In the genomic region with DNA sequence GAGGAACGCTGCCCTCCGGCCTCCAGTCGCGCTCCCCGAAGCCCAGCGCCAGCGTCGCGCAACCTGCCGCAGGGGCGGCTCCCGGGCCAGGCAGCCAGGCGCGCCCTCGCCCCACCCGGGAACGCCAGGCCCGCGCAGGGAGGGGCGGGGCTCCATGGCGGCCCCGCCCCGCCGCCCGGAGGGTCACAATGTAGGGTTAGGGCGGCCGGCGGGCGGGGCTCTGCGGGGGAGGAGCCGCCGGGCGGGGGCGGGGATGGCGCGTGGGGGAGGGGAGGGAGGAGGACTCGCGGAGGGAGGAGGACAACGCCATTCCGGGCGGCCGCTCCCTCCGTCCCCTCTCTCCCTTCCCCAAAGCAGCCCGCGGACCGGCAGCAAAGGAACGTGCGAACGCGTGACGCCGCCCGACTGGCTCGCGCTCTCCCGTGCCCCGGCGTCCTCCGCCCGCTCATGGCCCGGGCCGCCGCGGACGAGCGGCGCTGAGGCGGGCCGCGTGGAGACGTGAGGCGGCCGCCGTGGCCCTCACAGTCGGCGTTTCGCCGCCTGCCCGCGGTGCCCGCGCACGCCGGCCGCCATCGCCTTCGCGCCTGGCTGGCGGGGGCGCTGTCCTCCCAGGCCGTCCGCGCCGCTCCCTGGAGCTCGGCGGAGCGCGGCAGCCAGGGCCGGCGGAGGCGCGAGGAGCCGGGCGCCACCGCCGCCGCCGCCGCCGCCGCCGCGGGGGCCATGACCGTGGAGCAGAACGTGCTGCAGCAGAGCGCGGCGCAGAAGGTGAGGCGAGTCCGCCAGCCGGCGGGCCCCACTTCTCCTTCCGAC, we compare ENCODE assay signal across 8 cellular contexts. TPM values are rescaled to one million over a fixed set of nuclear protein-coding genes. Genes with fewer than 3 reads are reported as not detected.
A peak's percentile ranks its signal among the peaks of the same experiment; 100 is the strongest.
DNase-seq lines count a peak whose midpoint lies in the region; ATAC-seq, FAIRE-seq and TF ChIP-seq lines count a peak whose summit lies in the region.

A gene with protein sequence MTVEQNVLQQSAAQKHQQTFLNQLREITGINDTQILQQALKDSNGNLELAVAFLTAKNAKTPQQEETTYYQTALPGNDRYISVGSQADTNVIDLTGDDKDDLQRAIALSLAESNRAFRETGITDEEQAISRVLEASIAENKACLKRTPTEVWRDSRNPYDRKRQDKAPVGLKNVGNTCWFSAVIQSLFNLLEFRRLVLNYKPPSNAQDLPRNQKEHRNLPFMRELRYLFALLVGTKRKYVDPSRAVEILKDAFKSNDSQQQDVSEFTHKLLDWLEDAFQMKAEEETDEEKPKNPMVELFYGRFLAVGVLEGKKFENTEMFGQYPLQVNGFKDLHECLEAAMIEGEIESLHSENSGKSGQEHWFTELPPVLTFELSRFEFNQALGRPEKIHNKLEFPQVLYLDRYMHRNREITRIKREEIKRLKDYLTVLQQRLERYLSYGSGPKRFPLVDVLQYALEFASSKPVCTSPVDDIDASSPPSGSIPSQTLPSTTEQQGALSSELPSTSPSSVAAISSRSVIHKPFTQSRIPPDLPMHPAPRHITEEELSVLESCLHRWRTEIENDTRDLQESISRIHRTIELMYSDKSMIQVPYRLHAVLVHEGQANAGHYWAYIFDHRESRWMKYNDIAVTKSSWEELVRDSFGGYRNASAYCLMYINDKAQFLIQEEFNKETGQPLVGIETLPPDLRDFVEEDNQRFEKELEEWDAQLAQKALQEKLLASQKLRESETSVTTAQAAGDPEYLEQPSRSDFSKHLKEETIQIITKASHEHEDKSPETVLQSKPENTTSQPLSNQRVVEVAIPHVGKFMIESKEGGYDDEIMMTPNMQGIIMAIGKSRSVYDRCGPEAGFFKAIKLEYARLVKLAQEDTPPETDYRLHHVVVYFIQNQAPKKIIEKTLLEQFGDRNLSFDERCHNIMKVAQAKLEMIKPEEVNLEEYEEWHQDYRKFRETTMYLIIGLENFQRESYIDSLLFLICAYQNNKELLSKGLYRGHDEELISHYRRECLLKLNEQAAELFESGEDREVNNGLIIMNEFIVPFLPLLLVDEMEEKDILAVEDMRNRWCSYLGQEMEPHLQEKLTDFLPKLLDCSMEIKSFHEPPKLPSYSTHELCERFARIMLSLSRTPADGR (plus strand): TSS at position 309 of the 810 bp plus-strand sequence. CDS start 412 bp downstream, at position 721.

- peaks cover 41% of the 10 kb centered on the region for H3K4me1 Mint-ChIP-seq in CD8-positive, alpha-beta T cell (ENCODE audit: low read depth)

- H2BK15ac ChIP-seq in H1 (ENCODE audit: low read length) (no peak within 1 kb of the TSS), mesendoderm (replicated peaks; ENCODE audit: low read depth) (no peak within 1 kb of the TSS)

- ATAC-seq in CD8-positive, alpha-beta T cell: peak; percentile 79
- peak; percentile 76 for ATAC-seq in GM19452 (IDR thresholded peaks at IDR 0.05; ENCODE audit: unreplicated experiment)
- ATAC-seq in HG03571 (IDR thresholded peaks at IDR 0.05; ENCODE audit: unreplicated experiment): peak; percentile 65

- WGBS in H1 (ENCODE audit: extremely low coverage in 1 of 2, insufficient coverage in 1 of 2, insufficient read length in 1 of 2, insufficient replicate concordance in 2 of 2, low coverage in 1 of 2, low lambda C conversion rate in 2 of 2, missing lambda C conversion rate in 1 of 2), 2 experiments: 2% methylated on average over 38 of the region's 123 CpGs; no CpG with 5 or more reads in 1 of the 2 experiments
- no CpG with 5 or more reads among the region's 123 CpGs for WGBS in mesendoderm (ENCODE audit: extremely low coverage, insufficient coverage, low lambda C conversion rate)

- H2BK5ac ChIP-seq in H1 (ENCODE audit: low read depth, low read length): peak within 1 kb of the TSS; percentile 72; the same call in 1 of the 2 replicates
- H2BK5ac ChIP-seq in mesendoderm (ENCODE audit: low read length): peak within 1 kb of the TSS; percentile 67

- no peak within 1 kb of the TSS for H2BK20ac ChIP-seq in H1 (ENCODE audit: low read length)

- H3K36me3 Mint-ChIP-seq in CD8-positive, alpha-beta T cell: peaks cover 4% of the 10 kb centered on the region

- no peaks in the 10 kb centered on the region for H3K27me3 ChIP-seq in CD8-positive, alpha-beta T cell (ENCODE audit: insufficient read depth, low read length)
- no peaks in the 10 kb centered on the region; a peak in 2 of 7 replicates for H3K27me3 ChIP-seq in H1 (replicated peaks in 1 of 4; ENCODE audit: control insufficient read depth in 3 of 4, extremely low read depth in 1 of 4, insufficient read depth in 3 of 4, low read length in 3 of 4)
- no peaks in the 10 kb centered on the region for H3K27me3 ChIP-seq in mesendoderm (ENCODE audit: insufficient read depth, low read length, poor library complexity)

- DNase-seq in CD8-positive, alpha-beta T cell: peak; percentile 79 to 94 (median 86)
- peak; percentile 88 for DNase-seq in NK-92 treated with Interleukin-12 subunit alpha and Interleukin-12 subunit beta, amount 100 ng/mL, for 24 hours (lab: John Stamatoyannopoulos, UW)
- peak; percentile 81 for DNase-seq in activated CD8-positive, alpha-beta memory T cell treated with anti-CD3 and anti-CD28 coated beads for 4 hours (ENCODE audit: low read depth in 2 of 2)
- DNase-seq in H1 (ENCODE audit: low read depth in 1 of 2, low spot score in 2 of 2): peak; percentile 57 to 88
- peak; percentile 92 for DNase-seq in mesendoderm
- peak; percentile 80 for DNase-seq in stimulated activated CD8-positive, alpha-beta memory T cell treated with anti-CD3 and anti-CD28 coated beads, Interleukin-15, amount 100 ng/mL, for 1 hour (ENCODE audit: low read depth)

- POLR2A ChIA-PET in CD8-positive, alpha-beta T cell (lab: Charles Lee): interaction anchor here (0.7 to 2.1 kb wide), 4 partner anchors 88 to 664 kb away, joined by 3 to 11 read pairs (median 6); a partner anchor contains a TSS
- POLR2A ChIA-PET in H1 (lab: Charles Lee; ENCODE audit: partially characterized antibody): interaction anchor here (0.6 to 4.5 kb wide), 9 partner anchors 9 to 96 kb away, joined by 3 to 26 read pairs (median 4); no protein-coding TSS in a partner anchor

- no peaks in the 10 kb centered on the region; the same call in 1 of the 2 replicates for H3K23me2 ChIP-seq in H1 (ENCODE audit: low read depth, low read length)

- no peaks in the 10 kb centered on the region for H3K9me3 Mint-ChIP-seq in CD8-positive, alpha-beta T cell

- H3K27ac ChIP-seq in CD8-positive, alpha-beta T cell (ENCODE audit: low read depth, low read length): peak within 1 kb of the TSS; percentile 69
- H3K27ac ChIP-seq in H1 (ENCODE audit: low read depth, low read length) (peak within 1 kb of the TSS; percentile 80; the same call in 1 of the 2 replicates), mesendoderm (ENCODE audit: low read depth, low read length) (peak within 1 kb of the TSS; percentile 97)

- peak within 1 kb of the TSS; percentile 58 for H3K14ac ChIP-seq in H1 (ENCODE audit: insufficient read length)

- H3K79me2 ChIP-seq in H1 (ENCODE audit: control insufficient read depth in 1 of 2, insufficient read depth in 2 of 2, low read length in 2 of 2) (peaks cover 26 to 46% of the 10 kb centered on the region in 2 experiments), mesendoderm (ENCODE audit: control insufficient read depth, insufficient read depth, low read length) (peaks cover 26% of the 10 kb centered on the region)

- H4K20me1 ChIP-seq in H1 (replicated peaks in 1 of 2; ENCODE audit: control insufficient read depth in 1 of 2, insufficient read depth in 2 of 2, low read length in 2 of 2): peaks cover 2% of the 10 kb centered on the region in 2 experiments

- TF ChIP-seq EP300 in H1 (IDR thresholded peaks at IDR 0.05; ENCODE audit: borderline replicate concordance in 1 of 2, low read depth in 2 of 2, low read length in 2 of 2): peak in 1 of 2 experiments; percentile 3; a peak in 1 of 3 replicates

- peak within 1 kb of the TSS; percentile 11; the same call in 1 of the 2 replicates for H2BK12ac ChIP-seq in H1 (ENCODE audit: low read depth, low read length)

- no peak within 1 kb of the TSS for H4K91ac ChIP-seq in H1 (replicated peaks; ENCODE audit: insufficient read length, low read length)

- no peak for TF ChIP-seq CTCF in CD8-positive, alpha-beta T cell (IDR thresholded peaks at IDR 0.05)
- TF ChIP-seq CTCF in H1 (IDR thresholded peaks at IDR 0.05; ENCODE audit: control extremely low read depth in 1 of 3, insufficient read depth in 1 of 3, low read depth in 1 of 3, low read length in 3 of 3): peak in 2 of 3 experiments; percentile 6 to 36; a peak in 2 of 4 replicates

- H3K18ac ChIP-seq in H1 (ENCODE audit: extremely low read depth, low read length): peak within 1 kb of the TSS; percentile 95
- H3K18ac ChIP-seq in mesendoderm (ENCODE audit: low read length): peak within 1 kb of the TSS; percentile 91

- H4K8ac ChIP-seq in H1 (ENCODE audit: extremely low read depth, insufficient read depth, low read length) (peak within 1 kb of the TSS; percentile 96), mesendoderm (ENCODE audit: low read depth, low read length) (no peak within 1 kb of the TSS)

- H3K4me1 ChIP-seq in CD8-positive, alpha-beta T cell (ENCODE audit: insufficient read depth, low read length): peaks cover 37% of the 10 kb centered on the region
- H3K4me1 ChIP-seq in H1 (replicated peaks in 1 of 4; ENCODE audit: control insufficient read depth in 3 of 4, insufficient read depth in 4 of 4, low read length in 3 of 4) (peaks cover 0 to 2% (median 0%) of the 10 kb centered on the region in 4 experiments; a peak in 2 of 7 replicates), mesendoderm (ENCODE audit: control insufficient read depth, low read depth, low read length) (no peaks in the 10 kb centered on the region)

- no peaks in the 10 kb centered on the region; the same call in 1 of the 2 replicates for H3K79me1 ChIP-seq in H1 (ENCODE audit: low read depth, low read length)
- H3K79me1 ChIP-seq in mesendoderm (ENCODE audit: low read length): no peaks in the 10 kb centered on the region

- H3K4me2 ChIP-seq in H1 (ENCODE audit: insufficient read depth in 1 of 2, low read depth in 2 of 2, low read length in 2 of 2) (peak within 1 kb of the TSS; percentile 77 to 85), mesendoderm (ENCODE audit: low read length) (peak within 1 kb of the TSS; percentile 55)

- TF ChIP-seq RAD21 in H1 (IDR thresholded peaks at IDR 0.05 in 1 of 2, conservative IDR thresholded peaks at IDR 0.05 in 1 of 2; ENCODE audit: low read depth in 2 of 2, low read length in 2 of 2): peak in 1 of 2 experiments; percentile 28; a peak in 1 of 4 replicates

- H3K9me3 ChIP-seq in CD8-positive, alpha-beta T cell (ENCODE audit: low read length): no peaks in the 10 kb centered on the region
- no peaks in the 10 kb centered on the region for H3K9me3 ChIP-seq in H1 (ENCODE audit: insufficient read depth in 2 of 2, low read depth in 1 of 2, low read length in 1 of 2)

- no peaks in the 10 kb centered on the region for H3K27me3 Mint-ChIP-seq in CD8-positive, alpha-beta T cell (ENCODE audit: low read depth)

- no peak for FAIRE-seq in H1 (lab: Jason Lieb, UNC)

- H3K23ac ChIP-seq in H1 (ENCODE audit: insufficient read length): no peak within 1 kb of the TSS
- peak within 1 kb of the TSS; percentile 94 for H3K23ac ChIP-seq in mesendoderm (ENCODE audit: low read length)

- TF ChIP-seq POLR2A in H1 (IDR thresholded peaks at IDR 0.05; ENCODE audit: control extremely low read depth in 1 of 2, low read depth in 2 of 2, low read length in 2 of 2): peak; percentile 79 to 86

- H4K5ac ChIP-seq in H1 (ENCODE audit: insufficient read length, low read depth, low read length) (peak within 1 kb of the TSS; percentile 80), mesendoderm (ENCODE audit: low read length) (no peak within 1 kb of the TSS)

- intact Hi-C loops in CD8-positive, alpha-beta T cell (cut with DNase I, micrococcal nuclease): loop anchor here (2.0 to 10.0 kb wide), 7 partner anchors 37 to 1513 kb away; a partner anchor contains a TSS

- H3K56ac ChIP-seq in H1 (replicated peaks; ENCODE audit: insufficient read length, low read depth, low read length): peak within 1 kb of the TSS; percentile 87
- H3K56ac ChIP-seq in mesendoderm (ENCODE audit: low read length): peak within 1 kb of the TSS; percentile 93

- peak within 1 kb of the TSS; percentile 59 for H3K4me3 ChIP-seq in CD8-positive, alpha-beta T cell (ENCODE audit: low read depth, low read length)
- H3K4me3 ChIP-seq in H1 (ENCODE audit: extremely low read depth in 1 of 4, insufficient read depth in 2 of 4, low read depth in 3 of 4, low read length in 4 of 4): peak within 1 kb of the TSS; percentile 78 to 98 (median 90)
- peak within 1 kb of the TSS; percentile 84 for H3K4me3 ChIP-seq in mesendoderm (ENCODE audit: low read length)

- H2BK120ac ChIP-seq in H1 (replicated peaks; ENCODE audit: low read depth, low read length) (no peak within 1 kb of the TSS), mesendoderm (ENCODE audit: low read depth, low read length) (peak within 1 kb of the TSS; percentile 46)

- H3K4ac ChIP-seq in H1 (replicated peaks; ENCODE audit: insufficient read length, low read depth, low read length): no peak within 1 kb of the TSS
- peak within 1 kb of the TSS; percentile 96 for H3K4ac ChIP-seq in mesendoderm (ENCODE audit: low read depth, low read length)

- no peak within 1 kb of the TSS for H2AK5ac ChIP-seq in H1 (ENCODE audit: low read depth, low read length)
- no peak within 1 kb of the TSS for H2AK5ac ChIP-seq in mesendoderm (ENCODE audit: low read length)

- H2AFZ ChIP-seq in H1 (ENCODE audit: low read length): peak within 1 kb of the TSS; percentile 87

- peak within 1 kb of the TSS; percentile 87 to 99 (median 94) for H3K9ac ChIP-seq in H1 (replicated peaks in 1 of 4; ENCODE audit: extremely low read depth in 1 of 4, low read depth in 3 of 4, low read length in 3 of 4)
- H3K9ac ChIP-seq in mesendoderm (ENCODE audit: low read length): peak within 1 kb of the TSS; percentile 90

- CTCF ChIA-PET in CD8-positive, alpha-beta T cell (lab: Charles Lee): no interaction called here
- CTCF ChIA-PET in H1 (lab: Charles Lee; ENCODE audit: partially characterized antibody): interaction anchor here (1.0 to 1.1 kb wide), 2 partner anchors 14 to 101 kb away, joined by 3 read pairs; no protein-coding TSS in a partner anchor

- peak within 1 kb of the TSS; percentile 95 for H3K4me3 Mint-ChIP-seq in CD8-positive, alpha-beta T cell

- no peaks in the 10 kb centered on the region for H3K36me3 ChIP-seq in CD8-positive, alpha-beta T cell (ENCODE audit: insufficient read depth, low read length)
- H3K36me3 ChIP-seq in H1 (ENCODE audit: control insufficient read depth in 2 of 4, insufficient read depth in 4 of 4, low read length in 3 of 4) (no peaks in the 10 kb centered on the region), mesendoderm (ENCODE audit: control insufficient read depth, insufficient read depth, low read length) (no peaks in the 10 kb centered on the region)

- H3K27ac Mint-ChIP-seq in CD8-positive, alpha-beta T cell: peak within 1 kb of the TSS; percentile 94

RNA-seq across cellular contexts. Expression of the gene that starts here (rescaled TPM):
- 10 to 100 TPM; 49.8 to 54.7 TPM for total RNA-seq in CD8-positive, alpha-beta T cell
- 43.6 and 48.1 TPM in 2 replicates for total RNA-seq in H1 (2021; fragmentation: NEBNext Ultra II Directional; extraction: Animal tissue kit (Norgen Biotek cat#: 25700))
- polyA plus RNA-seq in H1 (2011; rRNA removed): 7.0 and 11.2 TPM in 2 replicates
- 13.1 TPM for polyA plus RNA-seq in H1 (2011; cell fraction: cytosol; rRNA removed)
- 14.8 TPM for polyA plus RNA-seq in H1 (2011; cell fraction: nucleus; rRNA removed)
- 17.4 to 29.7 TPM (median 23.4 TPM) in 4 replicates for polyA plus RNA-seq in H1 (2012, experiment 1 of 2)
- polyA plus RNA-seq in H1 (2012, experiment 2 of 2): 1.4 TPM
- polyA plus RNA-seq in H1 (2013, experiment 1 of 2): 24.4 TPM
- 23.8 TPM for polyA plus RNA-seq in H1 (2013, experiment 2 of 2)
- polyA minus RNA-seq in H1 (2011; rRNA and poly(A)+ RNA removed): 54.0 and 89.9 TPM in 2 replicates
- 28.2 TPM for polyA minus RNA-seq in H1 (2011; cell fraction: cytosol; rRNA and poly(A)+ RNA removed)
- polyA minus RNA-seq in H1 (2011; cell fraction: nucleus; rRNA and poly(A)+ RNA removed): 170 TPM
- polyA plus RNA-seq in mesendoderm (2013, experiment 1 of 2): 30.4 TPM
- polyA plus RNA-seq in mesendoderm (2013, experiment 2 of 2): 31.1 TPM

Comparison
In these comparisons a context has a peak if more than half of its experiments do, and no peak if none do; other contexts are left out.
1. Peak in every context shown above with its lines: DNase-seq, ATAC-seq, H3K4me3 ChIP-seq and H3K27ac ChIP-seq.